Comparison of ENCODE assay signal across 1 cellular context in genomic region chr22:36180038-36180880, GRCh38.
A peak's percentile ranks its signal among the peaks of the same experiment; 100 is the strongest.
TF ChIP-seq lines count a peak whose summit lies in the region.

No MANE protein-coding gene starts in this region.

TF ChIP-seq in HCT116, 20 proteins besides CTCF, POLR2A, EP300 and RAD21:
- TF ChIP-seq, protein P1, sequence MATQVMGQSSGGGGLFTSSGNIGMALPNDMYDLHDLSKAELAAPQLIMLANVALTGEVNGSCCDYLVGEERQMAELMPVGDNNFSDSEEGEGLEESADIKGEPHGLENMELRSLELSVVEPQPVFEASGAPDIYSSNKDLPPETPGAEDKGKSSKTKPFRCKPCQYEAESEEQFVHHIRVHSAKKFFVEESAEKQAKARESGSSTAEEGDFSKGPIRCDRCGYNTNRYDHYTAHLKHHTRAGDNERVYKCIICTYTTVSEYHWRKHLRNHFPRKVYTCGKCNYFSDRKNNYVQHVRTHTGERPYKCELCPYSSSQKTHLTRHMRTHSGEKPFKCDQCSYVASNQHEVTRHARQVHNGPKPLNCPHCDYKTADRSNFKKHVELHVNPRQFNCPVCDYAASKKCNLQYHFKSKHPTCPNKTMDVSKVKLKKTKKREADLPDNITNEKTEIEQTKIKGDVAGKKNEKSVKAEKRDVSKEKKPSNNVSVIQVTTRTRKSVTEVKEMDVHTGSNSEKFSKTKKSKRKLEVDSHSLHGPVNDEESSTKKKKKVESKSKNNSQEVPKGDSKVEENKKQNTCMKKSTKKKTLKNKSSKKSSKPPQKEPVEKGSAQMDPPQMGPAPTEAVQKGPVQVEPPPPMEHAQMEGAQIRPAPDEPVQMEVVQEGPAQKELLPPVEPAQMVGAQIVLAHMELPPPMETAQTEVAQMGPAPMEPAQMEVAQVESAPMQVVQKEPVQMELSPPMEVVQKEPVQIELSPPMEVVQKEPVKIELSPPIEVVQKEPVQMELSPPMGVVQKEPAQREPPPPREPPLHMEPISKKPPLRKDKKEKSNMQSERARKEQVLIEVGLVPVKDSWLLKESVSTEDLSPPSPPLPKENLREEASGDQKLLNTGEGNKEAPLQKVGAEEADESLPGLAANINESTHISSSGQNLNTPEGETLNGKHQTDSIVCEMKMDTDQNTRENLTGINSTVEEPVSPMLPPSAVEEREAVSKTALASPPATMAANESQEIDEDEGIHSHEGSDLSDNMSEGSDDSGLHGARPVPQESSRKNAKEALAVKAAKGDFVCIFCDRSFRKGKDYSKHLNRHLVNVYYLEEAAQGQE (IDR thresholded peaks at IDR 0.05; ENCODE audit: low read depth), result no peak
- TF ChIP-seq YY1 (IDR thresholded peaks at IDR 0.05; ENCODE audit: extremely low read depth, insufficient replicate concordance, low read depth, low read length), result peak; percentile 6
